Comparison of ENCODE assay signal across 19 cellular contexts in genomic region chr12:89859513-89860220, GRCh38.
A peak's percentile ranks its signal among the peaks of the same experiment; 100 is the strongest.
DNase-seq lines count a peak whose midpoint lies in the region; ATAC-seq and TF ChIP-seq lines count a peak whose summit lies in the region.
"Had no signal": no experiment of that assay in that cellular context is flagged by ENCODE, and none has a peak within 500 bp of the region (broad histone marks: within the 10 kb centered on the region; RNA-seq: fewer than 3 reads in every experiment).

No MANE protein-coding gene starts in this region.

- no peak overlapping the region for H2AFZ ChIP-seq in trophoblast cell (ENCODE audit: insufficient read depth, low read length, poor library complexity)

- no peaks in the 10 kb centered on the region for H3K27me3 Mint-ChIP-seq in CD8-positive, alpha-beta memory T cell
- no peaks in the 10 kb centered on the region for H3K27me3 Mint-ChIP-seq in IgD-negative memory B cell
- H3K27me3 Mint-ChIP-seq in osteocyte (ENCODE audit: unreplicated experiment) = no peaks in the 10 kb centered on the region
- H3K27me3 Mint-ChIP-seq: effector memory CD8-positive, alpha-beta T cell had no signal

- no peaks in the 10 kb centered on the region for H3K79me2 ChIP-seq in trophoblast cell (ENCODE audit: control insufficient read depth, insufficient read depth, low read length, poor library complexity)

- no peak overlapping the region for H3K9ac ChIP-seq in trophoblast cell (ENCODE audit: low read length)

- peak overlapping the region; percentile 17 to 78 (median 46) for H3K27ac Mint-ChIP-seq in CD8-positive, alpha-beta memory T cell
- peak overlapping the region in 1 of 3 donors; percentile 65 for H3K27ac Mint-ChIP-seq in IgD-negative memory B cell
- no peak overlapping the region for H3K27ac Mint-ChIP-seq in osteocyte (ENCODE audit: unreplicated experiment)
- H3K27ac Mint-ChIP-seq: T-helper 2 cell treated with Interferon-gamma antibody and Interleukin-4, amounts not matched to agents 5 μg/mL and 100 μg/mL, for 36 hours had no signal

- no peak overlapping the region for H3K4me3 Mint-ChIP-seq in CD8-positive, alpha-beta memory T cell
- H3K4me3 Mint-ChIP-seq in IgD-negative memory B cell (peak overlapping the region; percentile 9 to 46 (median 18)), osteocyte (ENCODE audit: unreplicated experiment) (no peak overlapping the region)
- H3K4me3 Mint-ChIP-seq: effector memory CD8-positive, alpha-beta T cell; T-helper 2 cell treated with Interferon-gamma antibody and Interleukin-4, amounts not matched to agents 5 μg/mL and 100 μg/mL, for 36 hours had no signal

- no peak overlapping the region for H3K14ac ChIP-seq in trophoblast cell (ENCODE audit: low read length)

- TF ChIP-seq CTCF in osteocyte (IDR thresholded peaks at IDR 0.05) = no peak
- TF ChIP-seq CTCF in upper lobe of left lung (IDR thresholded peaks at IDR 0.05) = no peak

- H4K12ac ChIP-seq in trophoblast cell (ENCODE audit: low read depth, low read length) = no peak overlapping the region

- DNase-seq in CD8-positive, alpha-beta memory T cell = peak in 1 of 5 donors; percentile 11
- DNase-seq in fibroblast of peridontal ligament (ENCODE audit: extremely low read depth) (peak; percentile 19), trophoblast cell (no peak), osteocyte (ENCODE audit: extremely low spot score, unreplicated experiment) (no peak), NCI-H524 treated with DMSO at 0.1 percent for 48 hours (lab: John Stamatoyannopoulos, UW) (no peak), upper lobe of left lung (no peak)
- DNase-seq: activated gamma-delta T cell; AML-193; effector memory CD8-positive, alpha-beta T cell; Kasumi-1; midbrain; NCI-H1105 treated with DMSO at 0.1 percent for 48 hours; NCI-H2107; NCI-H526 treated with DMSO at 0.1 percent for 48 hours had no signal

- 100% methylated on average over 1 of the region's 1 CpG for WGBS in trophoblast cell (ENCODE audit: extremely low coverage, insufficient coverage, insufficient read length)
- 0 to 44% methylated on average over 1 of the region's 1 CpG for WGBS in upper lobe of left lung, 2 donors

- H3K79me1 ChIP-seq in trophoblast cell (ENCODE audit: low read length) = peaks cover 9% of the 10 kb centered on the region

- H3K4ac ChIP-seq in trophoblast cell (ENCODE audit: low read depth, low read length) = no peak overlapping the region

- no peaks in the 10 kb centered on the region for H3K27me3 ChIP-seq in CD8-positive, alpha-beta memory T cell (ENCODE audit: insufficient read depth, low read length, poor library complexity, severe bottlenecking)
- H3K27me3 ChIP-seq in trophoblast cell (ENCODE audit: insufficient read depth, low read length) = no peaks in the 10 kb centered on the region
- no peaks in the 10 kb centered on the region for H3K27me3 ChIP-seq in upper lobe of left lung
- H3K27me3 ChIP-seq: SJSA1, vagina had no signal

- no peak for TF ChIP-seq POLR2A in upper lobe of left lung (IDR thresholded peaks at IDR 0.05)

- H3K27ac ChIP-seq in CD8-positive, alpha-beta memory T cell (ENCODE audit: low read depth, low read length) = no peak overlapping the region
- no peak overlapping the region for H3K27ac ChIP-seq in trophoblast cell (ENCODE audit: low read depth, low read length)
- no peak overlapping the region for H3K27ac ChIP-seq in upper lobe of left lung
- H3K27ac ChIP-seq: SJSA1, vagina had no signal

- peak overlapping the region; percentile 62 for H4K91ac ChIP-seq in trophoblast cell (ENCODE audit: low read depth, low read length)

- peaks cover 0 to 3% (median 0%) of the 10 kb centered on the region in 3 donors for H3K36me3 Mint-ChIP-seq in CD8-positive, alpha-beta memory T cell
- H3K36me3 Mint-ChIP-seq in IgD-negative memory B cell (peaks cover 5% of the 10 kb centered on the region), osteocyte (ENCODE audit: unreplicated experiment) (no peaks in the 10 kb centered on the region)

- H3K4me3 ChIP-seq in CD8-positive, alpha-beta memory T cell (ENCODE audit: low read length) = no peak overlapping the region
- no peak overlapping the region for H3K4me3 ChIP-seq in trophoblast cell (ENCODE audit: low read depth, low read length)
- H3K4me3 ChIP-seq in upper lobe of left lung = no peak overlapping the region
- H3K4me3 ChIP-seq: SJSA1, vagina had no signal

- H2BK120ac ChIP-seq in trophoblast cell (ENCODE audit: insufficient read depth, low read length, poor library complexity) = no peak overlapping the region

- ATAC-seq in upper lobe of left lung (ENCODE audit: low FRiP score in 2 of 2) = no peak
- ATAC-seq: effector memory CD8-positive, alpha-beta T cell; sciatic nerve had no signal

- H3K4me2 ChIP-seq in trophoblast cell (ENCODE audit: low read length) = no peak overlapping the region

- peaks cover 43% of the 10 kb centered on the region for H3K4me1 ChIP-seq in CD8-positive, alpha-beta memory T cell (ENCODE audit: insufficient read depth, low read length)
- peaks cover 8 to 12% of the 10 kb centered on the region in 2 experiments for H3K4me1 ChIP-seq in trophoblast cell (ENCODE audit: control insufficient read depth in 1 of 2, insufficient read depth in 2 of 2, low read length in 2 of 2)
- H3K4me1 ChIP-seq in upper lobe of left lung = peaks cover 0 to 15% (median 7%) of the 10 kb centered on the region in 4 donors

- H2BK12ac ChIP-seq in trophoblast cell (ENCODE audit: low read length) = no peak overlapping the region

- no peak overlapping the region for H4K8ac ChIP-seq in trophoblast cell (ENCODE audit: low read depth, low read length)

- H3K9me3 Mint-ChIP-seq in CD8-positive, alpha-beta memory T cell = no peaks in the 10 kb centered on the region
- H3K9me3 Mint-ChIP-seq in IgD-negative memory B cell = peaks cover 0 to 2% (median 0%) of the 10 kb centered on the region in 3 donors
- H3K9me3 Mint-ChIP-seq in osteocyte (ENCODE audit: unreplicated experiment) = no peaks in the 10 kb centered on the region
- H3K9me3 Mint-ChIP-seq: effector memory CD8-positive, alpha-beta T cell had no signal

- H3K9me3 ChIP-seq in CD8-positive, alpha-beta memory T cell (ENCODE audit: low read length) = no peaks in the 10 kb centered on the region
- no peaks in the 10 kb centered on the region for H3K9me3 ChIP-seq in trophoblast cell (ENCODE audit: insufficient read depth, low read depth, low read length)
- no peaks in the 10 kb centered on the region for H3K9me3 ChIP-seq in upper lobe of left lung
- H3K9me3 ChIP-seq: SJSA1, vagina had no signal

- POLR2A ChIA-PET in CD8-positive, alpha-beta memory T cell (lab: Charles Lee) = no interaction called here

- CTCF ChIA-PET in CD8-positive, alpha-beta memory T cell (lab: Charles Lee) = interaction anchor here (1.2 to 2.2 kb wide), 5 partner anchors 25 to 316 kb away, joined by 3 to 7 read pairs (median 3); partner anchors contain the start of gene ATP2B1

- no peak overlapping the region for H3K23ac ChIP-seq in trophoblast cell (ENCODE audit: low read length)

- no peak for TF ChIP-seq EP300 in upper lobe of left lung (IDR thresholded peaks at IDR 0.05)

- H2BK5ac ChIP-seq in trophoblast cell (ENCODE audit: low read depth, low read length, poor library complexity) = no peak overlapping the region

- H3K4me1 Mint-ChIP-seq in CD8-positive, alpha-beta memory T cell = peaks cover 71 to 87% (median 81%) of the 10 kb centered on the region in 3 donors
- H3K4me1 Mint-ChIP-seq in IgD-negative memory B cell (peaks cover 62 to 73% (median 64%) of the 10 kb centered on the region in 3 donors), osteocyte (ENCODE audit: unreplicated experiment) (peaks cover 20% of the 10 kb centered on the region)

- no peak overlapping the region for H3K18ac ChIP-seq in trophoblast cell (ENCODE audit: low read length)

- no peaks in the 10 kb centered on the region for H3K36me3 ChIP-seq in CD8-positive, alpha-beta memory T cell (ENCODE audit: insufficient read depth, low read length)
- H3K36me3 ChIP-seq in trophoblast cell (ENCODE audit: control insufficient read depth in 1 of 2, insufficient read depth in 2 of 2, low read length in 2 of 2) (no peaks in the 10 kb centered on the region), upper lobe of left lung (no peaks in the 10 kb centered on the region)
- H3K36me3 ChIP-seq: SJSA1, vagina had no signal

- no peak overlapping the region for H2AK5ac ChIP-seq in trophoblast cell (ENCODE audit: low read length)

Comparison
In these comparisons a context has a peak if more than half of its experiments do, and no peak if none do; other contexts are left out.
1. H3K4me3 Mint-ChIP-seq: peak in IgD-negative memory B cell (4 of 4); none in CD8-positive, alpha-beta memory T cell (0 of 7) and osteocyte (single experiment).